In the genomic region with DNA sequence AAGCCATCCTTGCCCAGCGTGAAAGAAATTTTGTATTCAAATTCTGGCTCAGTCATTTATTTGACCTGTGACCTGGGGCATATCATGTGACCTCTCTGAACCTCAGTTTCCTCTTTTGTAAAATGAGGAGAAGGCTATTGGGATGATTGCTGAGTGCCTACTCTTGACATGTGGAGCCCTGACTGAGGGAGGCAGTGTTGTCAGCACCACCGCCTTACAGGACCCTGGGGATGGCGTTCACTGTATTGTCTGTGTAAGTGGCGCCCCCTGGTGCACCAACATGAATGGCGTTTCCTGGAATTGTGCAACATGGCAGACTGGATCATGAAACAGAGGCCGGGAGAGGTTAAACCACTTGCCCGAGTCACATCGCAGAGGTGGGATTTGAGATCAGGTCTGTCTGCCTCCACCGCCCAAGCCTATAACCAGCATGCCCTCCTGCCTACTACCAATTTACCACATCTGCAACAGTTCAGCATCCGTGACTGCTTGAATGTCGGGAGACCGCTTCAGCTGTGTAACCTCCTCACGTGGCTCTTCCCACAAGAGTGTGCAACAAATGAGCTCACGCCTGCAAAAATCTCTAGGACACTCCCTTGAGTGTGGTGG, we compare ENCODE assay signal across 7 cellular contexts. TPM values are rescaled to one million over a fixed set of nuclear protein-coding genes. Genes with fewer than 3 reads are reported as not detected.
A peak's percentile ranks its signal among the peaks of the same experiment; 100 is the strongest.
DNase-seq lines count a peak whose midpoint lies in the region; ATAC-seq, FAIRE-seq and TF ChIP-seq lines count a peak whose summit lies in the region.

No MANE protein-coding gene starts in this region.

- H3K27me3 ChIP-seq in mesenchymal stem cell (ENCODE audit: control insufficient read depth in 1 of 2, insufficient read depth in 1 of 2, low read length in 2 of 2), result peaks cover 34 to 35% of the 10 kb centered on the region in 2 experiments

- peak; percentile 51 for ATAC-seq in HG03521 (IDR thresholded peaks at IDR 0.05; ENCODE audit: unreplicated experiment)

- H3K4ac ChIP-seq in mesenchymal stem cell (ENCODE audit: low read depth in 1 of 2, low read length in 2 of 2), result no peak overlapping the region

- TF ChIP-seq POLR2A in GM12892 (IDR thresholded peaks at IDR 0.05; ENCODE audit: low read depth, low read length), result no peak

- no peak overlapping the region for H3K14ac ChIP-seq in mesenchymal stem cell (ENCODE audit: low read length in 2 of 2)

- no peak overlapping the region for H2BK5ac ChIP-seq in mesenchymal stem cell (ENCODE audit: low read depth, low read length, poor library complexity, severe bottlenecking)

- peak overlapping the region; percentile 72 for H3K9ac ChIP-seq in mesenchymal stem cell (ENCODE audit: low read length)

- H2BK12ac ChIP-seq in mesenchymal stem cell (ENCODE audit: low read length in 2 of 2), result no peak overlapping the region

- H3K18ac ChIP-seq in mesenchymal stem cell (ENCODE audit: low read depth in 1 of 2, low read length in 2 of 2), result no peak overlapping the region

- no peak overlapping the region for H4K91ac ChIP-seq in mesenchymal stem cell (ENCODE audit: low read length)

- WGBS in mesenchymal stem cell, result 30% methylated on average over 14 of the region's 14 CpGs

- DNase-seq in GM12892 (ENCODE audit: insufficient read length), result peak; percentile 53
- peak; percentile 82 for DNase-seq in NCI-H82 treated with DMSO at 0.1 percent for 48 hours (lab: John Stamatoyannopoulos, UW; ENCODE audit: unreplicated experiment)
- peak; percentile 95 to 96 for DNase-seq in activated CD4-positive, alpha-beta T cell treated with anti-CD3 and anti-CD28 coated beads, Interleukin-2, amount 50 U/mL, for 48 hours
- peak; percentile 74 for DNase-seq in effector CD4-positive, alpha-beta T cell
- peak; percentile 81 for DNase-seq in mesenchymal stem cell
- peak; percentile 71 for DNase-seq in stimulated activated CD8-positive, alpha-beta memory T cell treated with anti-CD3 and anti-CD28 coated beads, Interleukin-15, amount 100 ng/mL, for 24 hours (ENCODE audit: low read depth)

- H3K36me3 ChIP-seq in mesenchymal stem cell (ENCODE audit: control insufficient read depth in 1 of 2, insufficient read depth in 2 of 2, low read depth in 1 of 2, low read length in 2 of 2), result no peaks in the 10 kb centered on the region

- H2BK120ac ChIP-seq in mesenchymal stem cell (ENCODE audit: low read depth, low read length), result no peak overlapping the region

- H2AK5ac ChIP-seq in mesenchymal stem cell (ENCODE audit: low read length, severe bottlenecking), result no peak overlapping the region

- H3K23ac ChIP-seq in mesenchymal stem cell (ENCODE audit: low read length in 2 of 2), result no peak overlapping the region

- H3K4me2 ChIP-seq in mesenchymal stem cell (ENCODE audit: low read length, poor library complexity, severe bottlenecking), result no peak overlapping the region

- peak; percentile 99 for FAIRE-seq in GM12892 (lab: Jason Lieb, UNC)

- H2BK15ac ChIP-seq in mesenchymal stem cell (ENCODE audit: low read depth, poor library complexity, severe bottlenecking), result no peak overlapping the region

- H3K9me3 ChIP-seq in mesenchymal stem cell (ENCODE audit: control insufficient read depth, low read length), result no peaks in the 10 kb centered on the region

- no peak overlapping the region for H4K8ac ChIP-seq in mesenchymal stem cell (ENCODE audit: low read length)

- H3K27ac ChIP-seq in mesenchymal stem cell (ENCODE audit: low read length, poor library complexity, severe bottlenecking), result no peak overlapping the region

- H3K4me3 ChIP-seq in mesenchymal stem cell (ENCODE audit: insufficient read depth in 1 of 2, low read depth in 1 of 2, low read length in 2 of 2), result peak overlapping the region in 1 of 2 experiments; percentile 75

- no peaks in the 10 kb centered on the region for H3K79me1 ChIP-seq in mesenchymal stem cell (replicated peaks; ENCODE audit: low read length, poor library complexity, severe bottlenecking)

- peaks cover 1% of the 10 kb centered on the region for H3K4me1 ChIP-seq in mesenchymal stem cell (ENCODE audit: control insufficient read depth, insufficient read depth, low read depth, low read length)

- H2AFZ ChIP-seq in mesenchymal stem cell (ENCODE audit: low read depth, low read length), result no peak overlapping the region

RNA-seq across cellular contexts. Expression of gene CCDC63, which starts 20.1 kb away (rescaled TPM):
- not detected for polyA plus RNA-seq in GM12892 (2012; ENCODE audit: missing spikeins)
- not detected for polyA plus RNA-seq in mesenchymal stem cell (2013, experiment 1 of 2)
- not detected for polyA plus RNA-seq in mesenchymal stem cell (2013, experiment 2 of 2)
